Comparison of ENCODE assay signal across 21 cellular contexts in the genomic region with DNA sequence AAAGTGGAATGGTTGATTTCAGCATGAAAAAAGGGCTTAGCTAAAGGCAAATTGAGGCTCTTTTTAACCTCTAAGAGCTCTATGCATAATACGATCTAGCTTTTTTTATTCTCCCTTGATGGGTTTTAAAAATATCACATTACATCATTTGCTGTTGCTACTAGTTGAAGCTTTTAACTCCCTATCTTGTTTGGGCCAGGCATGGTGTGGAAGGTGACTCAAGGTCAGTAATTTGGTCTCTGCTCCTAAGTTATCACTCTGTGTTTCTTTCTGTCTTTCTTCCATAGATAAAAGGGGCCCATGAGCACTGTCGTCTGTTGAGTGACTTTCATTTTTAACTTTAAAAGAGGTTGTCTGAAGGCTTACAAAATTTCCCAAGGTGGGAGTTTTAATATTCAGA.
"Had no signal": no experiment of that assay in that cellular context is flagged by ENCODE, and none has a peak within 500 bp of the region (broad histone marks: within the 10 kb centered on the region; RNA-seq: fewer than 3 reads in every experiment).

No MANE protein-coding gene starts in this region.

- H3K4me1 ChIP-seq: gastroesophageal sphincter, stomach, suprapubic skin, transverse colon had no signal

- H3K27me3 ChIP-seq: gastroesophageal sphincter, stomach, suprapubic skin, transverse colon had no signal

- H3K36me3 ChIP-seq: gastroesophageal sphincter, stomach, suprapubic skin, transverse colon had no signal

- H3K9me3 Mint-ChIP-seq: activated CD4-positive, alpha-beta T cell treated with anti-CD3 and anti-CD28 coated beads, Interleukin-2, amount 10 ng/mL, durations not matched to agents 7 days and 5 days; activated CD8-positive, alpha-beta T cell treated with anti-CD3 and anti-CD28 coated beads for 36 hours; activated naive CD4-positive, alpha-beta T cell treated with anti-CD3 and anti-CD28 coated beads, Interleukin-2, amount 10 ng/mL, durations not matched to agents 7 days and 5 days; endodermal cell; naive B cell; stimulated activated memory B cell treated with anti-CD40 and anti-IgM and Interleukin-4, amounts not matched to agents 10 μg/mL and 1 μg/mL and 100 μg/mL, for 72 hours had no signal

- H3K9me3 ChIP-seq: gastroesophageal sphincter, stomach, suprapubic skin, transverse colon had no signal

- ATAC-seq: activated CD8-positive, alpha-beta memory T cell treated with anti-CD3 and anti-CD28 coated beads, Interleukin-2, amount 10 ng/mL, durations not matched to agents 7 days and 5 days; activated CD8-positive, alpha-beta T cell treated with anti-CD3 and anti-CD28 coated beads for 36 hours; gastroesophageal sphincter; sciatic nerve; stimulated activated memory B cell treated with anti-CD40 and anti-IgM and Interleukin-4, amounts not matched to agents 10 μg/mL and 1 μg/mL and 100 μg/mL, for 72 hours had no signal

- H3K4me3 Mint-ChIP-seq: activated CD4-positive, alpha-beta T cell treated with anti-CD3 and anti-CD28 coated beads, Interleukin-2, amount 10 ng/mL, durations not matched to agents 7 days and 5 days; activated CD8-positive, alpha-beta memory T cell treated with anti-CD3 and anti-CD28 coated beads, Interleukin-2, amount 10 ng/mL, durations not matched to agents 7 days and 5 days; activated CD8-positive, alpha-beta T cell treated with anti-CD3 and anti-CD28 coated beads for 36 hours; activated naive CD4-positive, alpha-beta T cell treated with anti-CD3 and anti-CD28 coated beads, Interleukin-2, amount 10 ng/mL, durations not matched to agents 7 days and 5 days; endodermal cell; naive B cell; stimulated activated memory B cell treated with anti-CD40 and anti-IgM and Interleukin-4, amounts not matched to agents 10 μg/mL and 1 μg/mL and 100 μg/mL, for 72 hours had no signal

- H3K27ac ChIP-seq: gastroesophageal sphincter, stomach, suprapubic skin, transverse colon had no signal

- DNase-seq: activated CD4-positive, alpha-beta T cell treated with anti-CD3 and anti-CD28 coated beads, Interleukin-2, amount 10 ng/mL, durations not matched to agents 7 days and 5 days; activated CD8-positive, alpha-beta memory T cell treated with anti-CD3 and anti-CD28 coated beads, Interleukin-2, amount 10 ng/mL, durations not matched to agents 7 days and 5 days; activated CD8-positive, alpha-beta T cell treated with anti-CD3 and anti-CD28 coated beads for 36 hours; activated effector memory CD4-positive, alpha-beta T cell treated with anti-CD3 and anti-CD28 coated beads, Interleukin-2, amount 50 U/mL, for 16 hours; activated naive CD4-positive, alpha-beta T cell treated with anti-CD3 and anti-CD28 coated beads, Interleukin-2, amount 10 ng/mL, durations not matched to agents 7 days and 5 days; activated T-cell treated with anti-CD3 and anti-CD28 coated beads for 4 hours; amygdala; cortex of kidney; endodermal cell; naive B cell; occipital lobe; posterior cingulate gyrus; stimulated activated CD4-positive, alpha-beta T cell treated with anti-CD3 and anti-CD28 coated beads, Interleukin-15, amount 100 ng/mL, for 24 hours; stomach; transverse colon had no signal

- H3K4me3 ChIP-seq: gastroesophageal sphincter, lung, smooth muscle cell, stomach, suprapubic skin, transverse colon had no signal

- H3K4me1 Mint-ChIP-seq: activated CD4-positive, alpha-beta T cell treated with anti-CD3 and anti-CD28 coated beads, Interleukin-2, amount 10 ng/mL, durations not matched to agents 7 days and 5 days; activated CD8-positive, alpha-beta memory T cell treated with anti-CD3 and anti-CD28 coated beads, Interleukin-2, amount 10 ng/mL, durations not matched to agents 7 days and 5 days; activated naive CD4-positive, alpha-beta T cell treated with anti-CD3 and anti-CD28 coated beads, Interleukin-2, amount 10 ng/mL, durations not matched to agents 7 days and 5 days; endodermal cell; naive B cell; stimulated activated memory B cell treated with anti-CD40 and anti-IgM and Interleukin-4, amounts not matched to agents 10 μg/mL and 1 μg/mL and 100 μg/mL, for 72 hours had no signal

- H3K36me3 Mint-ChIP-seq: activated CD8-positive, alpha-beta memory T cell treated with anti-CD3 and anti-CD28 coated beads, Interleukin-2, amount 10 ng/mL, durations not matched to agents 7 days and 5 days; activated naive CD4-positive, alpha-beta T cell treated with anti-CD3 and anti-CD28 coated beads, Interleukin-2, amount 10 ng/mL, durations not matched to agents 7 days and 5 days; naive B cell; stimulated activated memory B cell treated with anti-CD40 and anti-IgM and Interleukin-4, amounts not matched to agents 10 μg/mL and 1 μg/mL and 100 μg/mL, for 72 hours had no signal

- H3K27me3 Mint-ChIP-seq: activated naive CD4-positive, alpha-beta T cell treated with anti-CD3 and anti-CD28 coated beads, Interleukin-2, amount 10 ng/mL, durations not matched to agents 7 days and 5 days; stimulated activated memory B cell treated with anti-CD40 and anti-IgM and Interleukin-4, amounts not matched to agents 10 μg/mL and 1 μg/mL and 100 μg/mL, for 72 hours had no signal

- H3K27ac Mint-ChIP-seq: activated CD4-positive, alpha-beta T cell treated with anti-CD3 and anti-CD28 coated beads, Interleukin-2, amount 10 ng/mL, durations not matched to agents 7 days and 5 days; activated CD8-positive, alpha-beta memory T cell treated with anti-CD3 and anti-CD28 coated beads, Interleukin-2, amount 10 ng/mL, durations not matched to agents 7 days and 5 days; activated CD8-positive, alpha-beta T cell treated with anti-CD3 and anti-CD28 coated beads for 36 hours; activated naive CD4-positive, alpha-beta T cell treated with anti-CD3 and anti-CD28 coated beads, Interleukin-2, amount 10 ng/mL, durations not matched to agents 7 days and 5 days; endodermal cell; stimulated activated memory B cell treated with anti-CD40 and anti-IgM and Interleukin-4, amounts not matched to agents 10 μg/mL and 1 μg/mL and 100 μg/mL, for 72 hours had no signal

- H3K4me2 ChIP-seq: smooth muscle cell had no signal
